ENCODE assay signal across 11 cellular contexts in the genomic region with DNA sequence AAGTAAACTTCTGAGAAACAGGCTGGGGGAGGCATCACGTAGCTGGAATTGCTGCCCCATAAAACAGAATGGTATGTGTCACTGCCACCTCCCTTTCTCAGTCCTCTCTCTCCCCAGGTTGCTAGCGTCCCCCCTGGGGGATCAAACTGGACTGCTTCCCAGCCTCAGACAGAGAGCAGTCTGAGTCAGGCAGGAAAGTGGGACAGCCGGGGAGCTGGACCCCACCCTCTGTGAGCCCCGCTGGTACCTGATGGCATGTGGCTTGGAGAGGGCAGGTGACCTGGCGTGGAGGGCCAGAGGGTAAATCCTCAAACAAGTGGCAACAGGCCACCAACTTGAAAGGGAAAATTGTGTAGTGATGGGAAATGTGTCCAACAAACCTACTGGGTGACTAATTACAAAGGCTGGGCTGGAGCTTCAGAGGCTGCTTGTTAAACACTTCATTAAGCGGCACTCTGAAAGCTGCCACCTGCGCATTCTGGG. TPM values are rescaled to one million over a fixed set of nuclear protein-coding genes. Genes with fewer than 3 reads are reported as not detected.
DNase-seq lines count a peak whose midpoint lies in the region; ATAC-seq and TF ChIP-seq lines count a peak whose summit lies in the region.
"Had no signal": no experiment of that assay in that cellular context is flagged by ENCODE, and none has a peak within 500 bp of the region (broad histone marks: within the 10 kb centered on the region; RNA-seq: fewer than 3 reads in every experiment).

No MANE protein-coding gene starts in this region.

- no peak overlapping the region for H2AFZ ChIP-seq in neural progenitor cell (replicated peaks)

- H3K4me1 ChIP-seq in neural progenitor cell = peaks cover 30% of the 10 kb centered on the region

- no peaks in the 10 kb centered on the region for H3K79me2 ChIP-seq in neural progenitor cell (ENCODE audit: low read depth)

- H3K4me2 ChIP-seq in neural progenitor cell = peak overlapping the region; percentile 19

- in situ Hi-C loops in Caki2 (cut with HindIII; ENCODE audit: low pct_unique_long_range_greater_than_20kb, low sequenced_read_pairs) (no loop called here), ACHN (cut with HindIII; ENCODE audit: low pct_ligation_motif_present, low pct_unique_long_range_greater_than_20kb, low sequenced_read_pairs) (no loop called here)

- peak overlapping the region; percentile 60 for H3K27ac Mint-ChIP-seq in neural progenitor cell

- peaks cover 2% of the 10 kb centered on the region for H3K36me3 Mint-ChIP-seq in neural progenitor cell

- no peak overlapping the region for H3K9ac ChIP-seq in neural progenitor cell

- H3K27me3 ChIP-seq in neural progenitor cell = peaks cover 8% of the 10 kb centered on the region
- H3K27me3 ChIP-seq: adrenal gland had no signal

- H3K27ac ChIP-seq in neural progenitor cell = peak overlapping the region; percentile 55
- H3K27ac ChIP-seq: adrenal gland had no signal

- no peaks in the 10 kb centered on the region for H3K9me3 Mint-ChIP-seq in neural progenitor cell

- H3F3A ChIP-seq in neural progenitor cell (ENCODE audit: low read depth) = peaks cover 24% of the 10 kb centered on the region

- peak; percentile 68 for DNase-seq in Caki2 (ENCODE audit: low read depth)
- peak; percentile 48 for DNase-seq in NCI-H1436 treated with DMSO at 0.1 percent for 48 hours (lab: John Stamatoyannopoulos, UW)
- DNase-seq in cerebellum (ENCODE audit: low spot score) = peak; percentile 50
- no peak for DNase-seq in neural progenitor cell (ENCODE audit: low spot score)
- no peak for DNase-seq in DMS 273 (lab: John Stamatoyannopoulos, UW; ENCODE audit: unreplicated experiment)
- DNase-seq in hippocampal formation (lab: John Stamatoyannopoulos, UW) = no peak
- no peak for DNase-seq in ACHN
- DNase-seq: adrenal gland had no signal

- H3K27me3 Mint-ChIP-seq in neural progenitor cell (ENCODE audit: insufficient read depth, low read depth) = peaks cover 10% of the 10 kb centered on the region

- H3K4me3 ChIP-seq in neural progenitor cell = no peak overlapping the region
- H3K4me3 ChIP-seq: adrenal gland had no signal

- H3K36me3 ChIP-seq in neural progenitor cell = no peaks in the 10 kb centered on the region
- H3K36me3 ChIP-seq: adrenal gland had no signal

- no peak for TF ChIP-seq CTCF in neural progenitor cell (IDR thresholded peaks at IDR 0.05)

- peaks cover 19% of the 10 kb centered on the region for H3K4me1 Mint-ChIP-seq in neural progenitor cell

- H4K20me1 ChIP-seq in neural progenitor cell (ENCODE audit: low read depth) = no peaks in the 10 kb centered on the region

- peak overlapping the region; percentile 48 for H3K4me3 Mint-ChIP-seq in neural progenitor cell

- no peaks in the 10 kb centered on the region for H3K9me3 ChIP-seq in neural progenitor cell (ENCODE audit: low read depth)
- H3K9me3 ChIP-seq: adrenal gland had no signal

- ATAC-seq in GM18868 (IDR thresholded peaks at IDR 0.05; ENCODE audit: unreplicated experiment) = no peak
- ATAC-seq: right cardiac atrium had no signal

RNA-seq across cellular contexts. Expression of a gene that starts 1.0 kb away (rescaled TPM):
- total RNA-seq in Caki2 (2014; rRNA removed; shearing (Covaris generic); ENCODE audit: low replicate concordance) = 211 and 262 TPM in 2 replicates
- total RNA-seq in cerebellum (not detected), neural progenitor cell (ENCODE audit: low replicate concordance) (0.21 and 0.99 TPM in 2 replicates)

RNA-seq across cellular contexts. Expression of a gene that starts 28.2 kb away (rescaled TPM):
- 16.1 and 16.9 TPM in 2 replicates for total RNA-seq in Caki2 (2014; rRNA removed; shearing (Covaris generic); ENCODE audit: low replicate concordance)
- 14.4 TPM for total RNA-seq in cerebellum
- total RNA-seq in neural progenitor cell (ENCODE audit: low replicate concordance) = 6.8 and 10.9 TPM in 2 replicates

RNA-seq across cellular contexts. Expression of a gene that starts 35.4 kb away (rescaled TPM):
- 17.4 and 23.5 TPM in 2 replicates for total RNA-seq in Caki2 (2014; rRNA removed; shearing (Covaris generic); ENCODE audit: low replicate concordance)
- total RNA-seq in cerebellum = 8.4 TPM
- 30.4 and 52.2 TPM in 2 replicates for total RNA-seq in neural progenitor cell (ENCODE audit: low replicate concordance)

RNA-seq across cellular contexts. Expression of a gene that starts 38.3 kb away (rescaled TPM):
- 13.0 and 17.3 TPM in 2 replicates for total RNA-seq in Caki2 (2014; rRNA removed; shearing (Covaris generic); ENCODE audit: low replicate concordance)
- total RNA-seq in cerebellum (7.1 TPM), neural progenitor cell (ENCODE audit: low replicate concordance) (6.1 and 9.6 TPM in 2 replicates)

RNA-seq across cellular contexts. Expression of a gene that starts 51.8 kb away (rescaled TPM):
- total RNA-seq in Caki2 (2014; rRNA removed; shearing (Covaris generic); ENCODE audit: low replicate concordance) = not detected in 2 replicates
- total RNA-seq in cerebellum = not detected
- not detected in 2 replicates for total RNA-seq in neural progenitor cell (ENCODE audit: low replicate concordance)
- total RNA-seq: endothelial cell of umbilical vein had no signal

Comparison
In these comparisons a context has a peak if more than half of its experiments do, and no peak if none do; other contexts are left out.
1. DNase-seq: peak in Caki2 (single experiment), NCI-H1436 treated with DMSO at 0.1 percent for 48 hours (single experiment) and cerebellum (single experiment); none in neural progenitor cell (single experiment), DMS 273 (single experiment), hippocampal formation (0 of 2) and ACHN (single experiment).
2. RNA of a gene that starts 1.0 kb away (total RNA-seq): 211 to 262 TPM in Caki2; 0.21 to 0.99 TPM in neural progenitor cell and not detected in cerebellum (single experiment); every median in the first group is over 100 times any median in the second.